Comparison of ENCODE assay signal across 11 cellular contexts in genomic region chr10:92757720-92758119, GRCh38.
A peak's percentile ranks its signal among the peaks of the same experiment; 100 is the strongest.
DNase-seq lines count a peak whose midpoint lies in the region; ATAC-seq, FAIRE-seq and TF ChIP-seq lines count a peak whose summit lies in the region.
"Had no signal": no experiment of that assay in that cellular context is flagged by ENCODE, and none has a peak within 500 bp of the region (broad histone marks: within the 10 kb centered on the region; RNA-seq: fewer than 3 reads in every experiment).

No MANE protein-coding gene starts in this region.

- no peak for TF ChIP-seq CTCF in K562 (IDR thresholded peaks at IDR 0.05 in 2 of 3, conservative IDR thresholded peaks at IDR 0.05 in 1 of 3; ENCODE audit: insufficient read depth in 2 of 3, low read depth in 1 of 3, low read length in 3 of 3)
- no peak for TF ChIP-seq CTCF in right lobe of liver (IDR thresholded peaks at IDR 0.05)
- TF ChIP-seq CTCF in thyroid gland (IDR thresholded peaks at IDR 0.05): no peak

- DNase-seq in K562 (ENCODE audit: extremely low read depth in 1 of 4, low spot score in 3 of 4) (peak in 3 of 4 experiments; percentile 12 to 52 (median 29)), right lobe of liver (no peak), thyroid gland (no peak), mesenteric fat pad (ENCODE audit: low spot score) (no peak), inferior parietal cortex (ENCODE audit: extremely low spot score) (no peak), GM19238 (ENCODE audit: insufficient read length, low spot score) (no peak)
- DNase-seq: activated CD4-positive, CD25-positive, alpha-beta regulatory T cell; NCI-H1105 had no signal

- no peaks in the 10 kb centered on the region for H3K36me3 Mint-ChIP-seq in IgD-negative memory B cell

- peak overlapping the region; percentile 18 for H3K4me3 ChIP-seq in K562
- no peak overlapping the region for H3K4me3 ChIP-seq in right lobe of liver
- no peak overlapping the region for H3K4me3 ChIP-seq in thyroid gland (replicated peaks in 1 of 3)
- H3K4me3 ChIP-seq: adrenal gland had no signal

- H3K27me3 ChIP-seq in K562 (ENCODE audit: control insufficient read depth in 2 of 2, insufficient read depth in 2 of 2, low read length in 2 of 2) (no peaks in the 10 kb centered on the region), right lobe of liver (no peaks in the 10 kb centered on the region), thyroid gland (no peaks in the 10 kb centered on the region)
- H3K27me3 ChIP-seq: adrenal gland had no signal

- H3K27ac Mint-ChIP-seq in IgD-negative memory B cell: peak overlapping the region; percentile 86 to 97 (median 92)

- TF ChIP-seq EP300 in K562 (IDR thresholded peaks at IDR 0.05; ENCODE audit: low read length): peak; percentile 31; the same call in 1 of the 2 replicates

- H3K9me3 ChIP-seq in K562 (replicated peaks; ENCODE audit: control insufficient read depth, insufficient read depth, low read depth, low read length) (no peaks in the 10 kb centered on the region), right lobe of liver (no peaks in the 10 kb centered on the region), thyroid gland (no peaks in the 10 kb centered on the region)
- H3K9me3 ChIP-seq: adrenal gland had no signal

- H4K20me1 ChIP-seq in K562 (replicated peaks; ENCODE audit: control insufficient read depth, insufficient read depth, low read length): no peaks in the 10 kb centered on the region

- H3K4me1 ChIP-seq in K562 (replicated peaks in 1 of 2; ENCODE audit: control insufficient read depth in 2 of 2, insufficient read depth in 2 of 2, low read length in 2 of 2): peaks cover 15 to 63% of the 10 kb centered on the region in 2 experiments
- H3K4me1 ChIP-seq in right lobe of liver: no peaks in the 10 kb centered on the region
- H3K4me1 ChIP-seq in thyroid gland: peaks cover 61 to 63% of the 10 kb centered on the region in 2 donors

- POLR2A ChIA-PET in K562 (lab: Yijun Ruan, JAX): interaction anchor here (1.0 to 2.6 kb wide), 8 partner anchors 9 to 81 kb away, joined by 3 to 9 read pairs (median 4); partner anchors contain the start of gene HHEX

- no peaks in the 10 kb centered on the region for H3K27me3 Mint-ChIP-seq in IgD-negative memory B cell

- no peaks in the 10 kb centered on the region for H3K9me3 Mint-ChIP-seq in IgD-negative memory B cell

- in situ Hi-C loops in K562 (cut with MboI): loop anchor here (5.0 kb wide), 2 partner anchors 60 to 65 kb away; no protein-coding TSS in a partner anchor

- no peaks in the 10 kb centered on the region for H3K36me3 ChIP-seq in K562 (ENCODE audit: control insufficient read depth, insufficient read depth, low read length)
- H3K36me3 ChIP-seq in right lobe of liver: no peaks in the 10 kb centered on the region
- H3K36me3 ChIP-seq in thyroid gland: no peaks in the 10 kb centered on the region
- H3K36me3 ChIP-seq: adrenal gland had no signal

- H3K9me1 ChIP-seq in K562 (ENCODE audit: control insufficient read depth, insufficient read depth, low read length): no peaks in the 10 kb centered on the region

- H3K4me1 Mint-ChIP-seq in IgD-negative memory B cell: peaks cover 30 to 61% (median 56%) of the 10 kb centered on the region in 3 donors

- no peak for TF ChIP-seq RAD21 in K562 (CRISPR knock-in tag; conservative IDR thresholded peaks at IDR 0.05 in 1 of 2, IDR thresholded peaks at IDR 0.05 in 1 of 2)

- peak; percentile 54 for ATAC-seq in K562
- ATAC-seq in right lobe of liver: no peak
- ATAC-seq in HG03135 (IDR thresholded peaks at IDR 0.05; ENCODE audit: unreplicated experiment): no peak

- peak overlapping the region; percentile 68 for H2AFZ ChIP-seq in K562 (ENCODE audit: low read depth, low read length)

- BruUV-seq in K562 (replicated peaks; lab: Mats Ljungman, UMichigan): TSS peak; percentile 79

- peak overlapping the region; percentile 97 for H3K27ac ChIP-seq in K562 (ENCODE audit: extremely low read depth, low read depth, low read length)
- peak overlapping the region in 2 of 3 donors; percentile 15 to 34 for H3K27ac ChIP-seq in right lobe of liver
- peak overlapping the region; percentile 82 to 98 (median 92) for H3K27ac ChIP-seq in thyroid gland

- intact Hi-C loops in K562 (cut with micrococcal nuclease): loop anchor here (1.0 to 2.0 kb wide), 2 partner anchors 71 to 164 kb away; partner anchors contain the start of gene KIF11
- intact Hi-C loops in right lobe of liver (cut with DNase I): no loop called here
- intact Hi-C loops in thyroid gland (cut with DNase I): no loop called here

- H3K9ac ChIP-seq in K562 (ENCODE audit: insufficient read depth in 1 of 2, low read depth in 2 of 2, low read length in 2 of 2): peak overlapping the region; percentile 73 to 79; a peak in 3 of 4 replicates

- no peak for FAIRE-seq in K562 (lab: Jason Lieb, UNC)

- TF ChIP-seq POLR2A in K562 (conservative IDR thresholded peaks at IDR 0.05) (no peak), right lobe of liver (IDR thresholded peaks at IDR 0.05) (no peak), thyroid gland (IDR thresholded peaks at IDR 0.05) (no peak)

- peak overlapping the region; percentile 60 to 85 (median 84) for H3K4me3 Mint-ChIP-seq in IgD-negative memory B cell

- 0% methylated on average over 3 of the region's 3 CpGs for WGBS in K562 (ENCODE audit: insufficient coverage, low coverage, missing lambda C conversion rate)
- WGBS in right lobe of liver (ENCODE audit: insufficient coverage, low coverage, low lambda C conversion rate, missing lambda C conversion rate): 74% methylated on average over 3 of the region's 3 CpGs
- WGBS in thyroid gland, 2 donors: 79 to 81% methylated on average over 3 of the region's 3 CpGs

- peak overlapping the region; percentile 76 for H3K4me2 ChIP-seq in K562 (ENCODE audit: insufficient read depth, low read length)

- CTCF ChIA-PET in K562 (lab: Yijun Ruan, JAX; ENCODE audit: low intra/inter-chr PET ratio): no interaction called here

- H3K79me2 ChIP-seq in K562 (ENCODE audit: control insufficient read depth, insufficient read depth, low read length): peaks cover 3% of the 10 kb centered on the region; the same call in 1 of the 3 replicates

TF ChIP-seq in K562, 482 proteins besides CTCF, POLR2A, EP300 and RAD21 (continues in another document):
- no peak for TF ChIP-seq ZBTB2 (IDR thresholded peaks at IDR 0.05)
- TF ChIP-seq ZC3H11A (IDR thresholded peaks at IDR 0.05; ENCODE audit: low read depth, low read length): no peak
- no peak for TF ChIP-seq ZNF586 (CRISPR knock-in tag; conservative IDR thresholded peaks at IDR 0.05)
- TF ChIP-seq CBFA2T2 (conservative IDR thresholded peaks at IDR 0.05): 0 out of 2 replicates have a peak, but pooled peaks have one; percentile 33
- TF ChIP-seq CCNT2 (IDR thresholded peaks at IDR 0.05; ENCODE audit: borderline replicate concordance, extremely low read depth, insufficient read length, low read depth, low read length): no peak
- TF ChIP-seq TRIM25 (IDR thresholded peaks at IDR 0.05; ENCODE audit: borderline replicate concordance): no peak
- TF ChIP-seq TFAP4 (CRISPR knock-in tag; IDR thresholded peaks at IDR 0.05; ENCODE audit: borderline replicate concordance): 0 out of 2 replicates have a peak, but pooled peaks have one; percentile 27
- TF ChIP-seq PTBP1 (IDR thresholded peaks at IDR 0.05; ENCODE audit: low read depth, low read length): no peak
- no peak for TF ChIP-seq SNIP1 (IDR thresholded peaks at IDR 0.05; ENCODE audit: low read depth)
- no peak for TF ChIP-seq SMAD3 (CRISPR knock-in tag; conservative IDR thresholded peaks at IDR 0.05)
- TF ChIP-seq HES1 (IDR thresholded peaks at IDR 0.05; ENCODE audit: low read depth): no peak
- no peak for TF ChIP-seq ZNF778 (CRISPR knock-in tag; IDR thresholded peaks at IDR 0.05)
- TF ChIP-seq SLC30A9 (CRISPR knock-in tag; IDR thresholded peaks at IDR 0.05): no peak
- no peak for TF ChIP-seq TAF7 (tag; IDR thresholded peaks at IDR 0.05)
- no peak for TF ChIP-seq SREBF1 (IDR thresholded peaks at IDR 0.05; ENCODE audit: borderline replicate concordance, low read depth, low read length)

Comparison
In these comparisons a context has a peak if more than half of its experiments do, and no peak if none do; other contexts are left out.
1. DNase-seq: peak in K562 (3 of 4); none in right lobe of liver (0 of 3), thyroid gland (0 of 2), mesenteric fat pad (single experiment), inferior parietal cortex (single experiment) and GM19238 (single experiment).
2. H3K27ac ChIP-seq: peak in every context shown above with its lines; median percentile 97 in K562; 92 in thyroid gland; 24 in right lobe of liver.